1 cellular context compared by ENCODE assay signal in the genomic region with DNA sequence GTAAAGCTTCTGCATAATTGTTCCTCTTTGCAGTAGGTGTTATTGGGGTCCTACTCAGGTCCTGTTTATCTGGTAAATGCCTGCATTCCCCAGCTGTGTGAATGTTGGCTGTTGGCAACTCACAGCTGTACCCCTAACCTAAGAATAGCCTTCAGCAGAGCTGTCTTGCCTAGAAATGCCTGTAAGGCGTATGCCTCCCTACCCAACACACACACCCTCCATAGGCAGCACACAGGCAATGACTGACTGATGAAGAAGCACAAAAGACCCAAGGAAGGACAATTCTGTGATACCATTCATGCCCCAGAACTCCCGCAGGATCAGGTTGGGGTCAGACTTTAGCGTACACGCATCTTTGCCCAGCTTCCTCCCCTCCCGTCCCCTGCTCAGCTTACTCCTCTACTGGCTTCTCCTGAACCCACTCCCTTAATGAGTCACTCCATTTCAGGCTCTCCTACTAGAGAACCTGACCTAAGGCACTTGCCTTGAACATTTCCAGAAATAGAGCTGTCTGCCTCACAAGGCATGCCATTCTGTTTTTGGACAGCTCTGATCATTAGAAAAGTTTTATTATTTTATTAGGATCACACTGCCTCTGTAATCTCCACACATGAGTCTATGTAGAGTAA.
TF ChIP-seq lines count a peak whose summit lies in the region.

No MANE protein-coding gene starts in this region.

TF ChIP-seq in GM23338, 12 proteins besides CTCF, POLR2A, EP300 and RAD21 (continued from another document):
- no peak for TF ChIP-seq ZNF462 (CRISPR knock-in tag; IDR thresholded peaks at IDR 0.05)
- TF ChIP-seq NANOG (IDR thresholded peaks at IDR 0.05; ENCODE audit: borderline replicate concordance): no peak
- TF ChIP-seq EZH2phosphoT487 (IDR thresholded peaks at IDR 0.05; ENCODE audit: unreplicated experiment): no peak
- TF ChIP-seq ZNF114 (CRISPR knock-in tag; IDR thresholded peaks at IDR 0.05): no peak
- TF ChIP-seq EZH2 (IDR thresholded peaks at IDR 0.05; ENCODE audit: low read depth, unreplicated experiment): no peak
TF ChIP-seq in GM23338: peak in this region for 0.
